16 cellular contexts compared by ENCODE assay signal in genomic region chr7:137443616-137444015, GRCh38.
A peak's percentile ranks its signal among the peaks of the same experiment; 100 is the strongest.
DNase-seq lines count a peak whose midpoint lies in the region; ATAC-seq and TF ChIP-seq lines count a peak whose summit lies in the region.
"Had no signal": no experiment of that assay in that cellular context is flagged by ENCODE, and none has a peak within 500 bp of the region (broad histone marks: within the 10 kb centered on the region; RNA-seq: fewer than 3 reads in every experiment).

No MANE protein-coding gene starts in this region.

- WGBS in thyroid gland, 2 donors = 67 to 86% methylated on average over 2 of the region's 2 CpGs
- WGBS in adrenal gland, 4 donors = 47 to 73% (median 58%) methylated on average over 2 of the region's 2 CpGs

- H3K36me3 ChIP-seq in thyroid gland = no peaks in the 10 kb centered on the region
- H3K36me3 ChIP-seq in lower lobe of right lung = no peaks in the 10 kb centered on the region
- no peaks in the 10 kb centered on the region for H3K36me3 ChIP-seq in adrenal gland (replicated peaks in 1 of 2)
- H3K36me3 ChIP-seq: neutrophil had no signal

- no peak overlapping the region for H3K4me3 ChIP-seq in thyroid gland (replicated peaks in 1 of 3)
- no peak overlapping the region for H3K4me3 ChIP-seq in lower lobe of right lung
- H3K4me3 ChIP-seq in adrenal gland = no peak overlapping the region
- H3K4me3 ChIP-seq: testis had no signal

- TF ChIP-seq POLR2A in thyroid gland (IDR thresholded peaks at IDR 0.05) (no peak), adrenal gland (IDR thresholded peaks at IDR 0.05) (no peak)

- intact Hi-C loops in thyroid gland (cut with DNase I) (no loop called here), lower lobe of right lung (cut with DNase I) (no loop called here), adrenal gland (cut with DNase I) (loop anchor here in 1 of 2 donors (10.0 kb wide), 1 partner anchor 269 kb away; no protein-coding TSS in a partner anchor)

- H3K9me3 ChIP-seq in thyroid gland = no peaks in the 10 kb centered on the region
- no peaks in the 10 kb centered on the region for H3K9me3 ChIP-seq in lower lobe of right lung
- H3K9me3 ChIP-seq in adrenal gland (replicated peaks in 1 of 3) = no peaks in the 10 kb centered on the region
- H3K9me3 ChIP-seq: Caco-2, neutrophil, testis had no signal

- peak; percentile 65 for DNase-seq in A172 (ENCODE audit: low spot score)
- peak; percentile 27 for DNase-seq in HS-27A (ENCODE audit: low read depth)
- DNase-seq in amniotic stem cell (lab: John Stamatoyannopoulos, UW) = peak; percentile 48
- peak; percentile 38 to 65 for DNase-seq in foreskin keratinocyte
- no peak for DNase-seq in stimulated activated naive CD4-positive, alpha-beta T cell (lab: John Stamatoyannopoulos, UW)
- DNase-seq in thyroid gland = no peak
- no peak for DNase-seq in lower lobe of right lung
- DNase-seq in adrenal gland = no peak
- DNase-seq: Caco-2; central memory CD4-positive, alpha-beta T cell; NCI-H1105 treated with DMSO at 0.1 percent for 48 hours; NCI-H510A treated with DMSO at 0.1 percent for 48 hours; RPMI8226; stimulated activated CD4-positive, alpha-beta T cell treated with anti-CD3 and anti-CD28 coated beads, Interleukin-12 subunit alpha, Interleukin-12 subunit beta, amount 100 ng/mL, for 4 hours; testis had no signal

- H3K27me3 ChIP-seq in foreskin keratinocyte (peaks cover 8% of the 10 kb centered on the region), thyroid gland (no peaks in the 10 kb centered on the region), lower lobe of right lung (ENCODE audit: low read depth) (no peaks in the 10 kb centered on the region), adrenal gland (no peaks in the 10 kb centered on the region)
- H3K27me3 ChIP-seq: neutrophil, testis had no signal

- TF ChIP-seq CTCF in foreskin keratinocyte (conservative IDR thresholded peaks at IDR 0.05) (no peak), thyroid gland (IDR thresholded peaks at IDR 0.05) (no peak), lower lobe of right lung (IDR thresholded peaks at IDR 0.05) (no peak), adrenal gland (IDR thresholded peaks at IDR 0.05) (no peak)

- H3K4me1 ChIP-seq in foreskin keratinocyte = no peaks in the 10 kb centered on the region
- H3K4me1 ChIP-seq in thyroid gland = peaks cover 7 to 9% of the 10 kb centered on the region in 2 donors
- no peaks in the 10 kb centered on the region for H3K4me1 ChIP-seq in lower lobe of right lung
- H3K4me1 ChIP-seq in adrenal gland (replicated peaks in 1 of 2) = peaks cover 0 to 5% of the 10 kb centered on the region in 2 donors
- H3K4me1 ChIP-seq: Caco-2 had no signal

- ATAC-seq in foreskin keratinocyte (peak; percentile 50), lower lobe of right lung (no peak)

- H3K27ac ChIP-seq in foreskin keratinocyte (no peak overlapping the region), thyroid gland (no peak overlapping the region), lower lobe of right lung (no peak overlapping the region), adrenal gland (no peak overlapping the region)
- H3K27ac ChIP-seq: neutrophil, testis had no signal

Comparison
In these comparisons a context has a peak if more than half of its experiments do, and no peak if none do; other contexts are left out.
1. DNase-seq: peak in A172 (single experiment), HS-27A (single experiment), amniotic stem cell (single experiment) and foreskin keratinocyte (2 of 2); none in stimulated activated naive CD4-positive, alpha-beta T cell (0 of 6), thyroid gland (0 of 2), lower lobe of right lung (single experiment) and adrenal gland (0 of 7).